10 cellular contexts compared by ENCODE assay signal in genomic region chr7:138890782-138891445, GRCh38.
DNase-seq lines count a peak whose midpoint lies in the region; ATAC-seq and TF ChIP-seq lines count a peak whose summit lies in the region.
"Had no signal": no experiment of that assay in that cellular context is flagged by ENCODE, and none has a peak within 500 bp of the region (broad histone marks: within the 10 kb centered on the region; RNA-seq: fewer than 3 reads in every experiment).

No MANE protein-coding gene starts in this region.

- no peak for TF ChIP-seq CTCF in fibroblast of villous mesenchyme (IDR thresholded peaks at IDR 0.05; ENCODE audit: insufficient read depth, low read depth, low read length)

- DNase-seq in NCI-H2196 (lab: John Stamatoyannopoulos, UW; ENCODE audit: unreplicated experiment) (peak; percentile 8), NCI-H2196 treated with DMSO at 0.1 percent for 48 hours (lab: John Stamatoyannopoulos, UW; ENCODE audit: unreplicated experiment) (no peak), SHP77 (lab: John Stamatoyannopoulos, UW) (peak; percentile 62 to 67), fibroblast of villous mesenchyme (ENCODE audit: low read depth) (peak; percentile 56), smooth muscle cell of the brain vasculature (ENCODE audit: low read depth, low spot score) (peak; percentile 23), middle frontal gyrus (ENCODE audit: extremely low spot score, low spot score) (no peak), NCI-H774 (lab: John Stamatoyannopoulos, UW) (no peak)
- DNase-seq: activated naive CD4-positive, alpha-beta T cell treated with anti-CD3 and anti-CD28 coated beads, Interleukin-2, amount 50 U/mL, for 16 hours; tibial artery had no signal

- peak overlapping the region; percentile 22 for H3K4me3 ChIP-seq in fibroblast of villous mesenchyme (ENCODE audit: low read depth, low read length)
- H3K4me3 ChIP-seq: tibial artery had no signal

- ATAC-seq in HG03175 (IDR thresholded peaks at IDR 0.05; ENCODE audit: unreplicated experiment), result no peak

Comparison
In these comparisons a context has a peak if more than half of its experiments do, and no peak if none do; other contexts are left out.
1. DNase-seq: peak in NCI-H2196 (single experiment), SHP77 (2 of 2), fibroblast of villous mesenchyme (single experiment) and smooth muscle cell of the brain vasculature (single experiment); none in NCI-H2196 treated with DMSO at 0.1 percent for 48 hours (single experiment), middle frontal gyrus (single experiment) and NCI-H774 (single experiment).